In the genomic region with DNA sequence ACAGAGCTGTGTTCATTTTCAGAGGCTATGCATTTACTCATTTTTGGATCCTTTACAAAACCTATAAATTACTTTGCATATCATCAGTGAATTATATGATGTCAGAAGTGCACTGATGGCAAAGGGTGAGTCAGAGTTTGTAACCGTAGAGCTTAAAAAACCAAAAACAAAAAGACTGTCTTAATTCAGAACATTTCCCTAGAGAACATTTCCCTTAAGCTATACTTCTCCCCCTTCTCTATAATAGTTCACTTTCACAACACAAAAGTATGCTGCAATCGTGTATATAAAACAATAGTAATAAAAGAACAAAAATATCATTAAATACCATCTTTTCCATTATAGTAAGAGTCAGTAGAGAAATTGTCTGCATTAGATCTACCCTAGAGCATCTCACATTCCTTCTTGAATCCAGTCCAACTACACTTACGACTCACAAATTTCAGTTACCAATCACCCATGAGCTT, we compare ENCODE assay signal across 19 cellular contexts.
DNase-seq lines count a peak whose midpoint lies in the region; ATAC-seq and TF ChIP-seq lines count a peak whose summit lies in the region.
"Had no signal": no experiment of that assay in that cellular context is flagged by ENCODE, and none has a peak within 500 bp of the region (broad histone marks: within the 10 kb centered on the region; RNA-seq: fewer than 3 reads in every experiment).

No MANE protein-coding gene starts in this region.

- no peaks in the 10 kb centered on the region for H3K27me3 Mint-ChIP-seq in nephron (ENCODE audit: low read depth)
- H3K27me3 Mint-ChIP-seq: dendritic cell treated with granulocyte-macrophage colony-stimulating factor and Interleukin-4, amounts not matched to agents 40 ng/mL and 50 ng/mL, for 4 days; stimulated activated naive CD8-positive, alpha-beta T cell treated with anti-CD3 and anti-CD28 coated beads, Interleukin-15, amount 100 ng/mL, for 72 hours had no signal

- no peak overlapping the region for H3K4me3 ChIP-seq in fibroblast of mammary gland (ENCODE audit: control insufficient read depth, low read depth, low read length)
- H3K4me3 ChIP-seq: prostate gland had no signal

- no peaks in the 10 kb centered on the region for H3K36me3 Mint-ChIP-seq in nephron (ENCODE audit: low read depth)

- H3K9me3 Mint-ChIP-seq in nephron: no peaks in the 10 kb centered on the region
- H3K9me3 Mint-ChIP-seq: dendritic cell treated with granulocyte-macrophage colony-stimulating factor and Interleukin-4, amounts not matched to agents 40 ng/mL and 50 ng/mL, for 4 days; neural crest cell had no signal

- no peak for ATAC-seq in GM18873 (IDR thresholded peaks at IDR 0.05; ENCODE audit: low FRiP score, unreplicated experiment)
- ATAC-seq: HCT116; stimulated activated naive CD8-positive, alpha-beta T cell treated with anti-CD3 and anti-CD28 coated beads, Interleukin-15, amount 100 ng/mL, for 72 hours had no signal

- H3K4me1 Mint-ChIP-seq in nephron: peaks cover 14% of the 10 kb centered on the region
- H3K4me1 Mint-ChIP-seq: neural crest cell; stimulated activated naive CD8-positive, alpha-beta T cell treated with anti-CD3 and anti-CD28 coated beads, Interleukin-15, amount 100 ng/mL, for 72 hours had no signal

- TF ChIP-seq CTCF in fibroblast of mammary gland (conservative IDR thresholded peaks at IDR 0.05; ENCODE audit: control insufficient read depth, insufficient read depth, low read depth, low read length) (no peak), nephron (IDR thresholded peaks at IDR 0.05; ENCODE audit: unreplicated experiment in 3 of 3) (no peak)

- DNase-seq in HS-5 (ENCODE audit: low read depth): peak; percentile 69
- DNase-seq in NCI-H69 (lab: John Stamatoyannopoulos, UW): peak; percentile 66
- peak; percentile 90 for DNase-seq in fibroblast of mammary gland (ENCODE audit: low read depth)
- DNase-seq in activated naive CD4-positive, alpha-beta T cell (lab: John Stamatoyannopoulos, UW): no peak
- no peak for DNase-seq in activated CD4-positive, CD25-positive, alpha-beta regulatory T cell (lab: John Stamatoyannopoulos, UW)
- DNase-seq: activated CD4-positive, alpha-beta T cell treated with anti-CD3 and anti-CD28 coated beads, Interleukin-2, amount 50 U/mL, for 1 hour; activated CD8-positive, alpha-beta memory T cell treated with anti-CD3 and anti-CD28 coated beads, Interleukin-2, amount 50 U/mL, for 4 hours; activated effector memory CD4-positive, alpha-beta T cell treated with Interleukin-2 at 50 U/mL for 16 hours; COR-L47; NCI-H2171 treated with DMSO at 0.1 percent for 48 hours; NCI-H774; stimulated activated naive CD8-positive, alpha-beta T cell treated with anti-CD3 and anti-CD28 coated beads, Interleukin-15, amount 100 ng/mL, for 72 hours; trophoblast cell had no signal

- H3K27ac Mint-ChIP-seq in nephron: peak overlapping the region in 2 of 3 experiments; percentile 33 to 53
- H3K27ac Mint-ChIP-seq: dendritic cell treated with granulocyte-macrophage colony-stimulating factor and Interleukin-4, amounts not matched to agents 40 ng/mL and 50 ng/mL, for 4 days; stimulated activated naive CD8-positive, alpha-beta T cell treated with anti-CD3 and anti-CD28 coated beads, Interleukin-15, amount 100 ng/mL, for 72 hours had no signal

- H3K4me3 Mint-ChIP-seq in nephron: no peak overlapping the region
- H3K4me3 Mint-ChIP-seq: dendritic cell treated with granulocyte-macrophage colony-stimulating factor and Interleukin-4, amounts not matched to agents 40 ng/mL and 50 ng/mL, for 4 days; neural crest cell; stimulated activated naive CD8-positive, alpha-beta T cell treated with anti-CD3 and anti-CD28 coated beads, Interleukin-15, amount 100 ng/mL, for 72 hours had no signal

Comparison
In these comparisons a context has a peak if more than half of its experiments do, and no peak if none do; other contexts are left out.
1. DNase-seq: peak in HS-5 (single experiment), NCI-H69 (single experiment) and fibroblast of mammary gland (single experiment); none in activated naive CD4-positive, alpha-beta T cell (0 of 4) and activated CD4-positive, CD25-positive, alpha-beta regulatory T cell (0 of 4).